In the genomic region with DNA sequence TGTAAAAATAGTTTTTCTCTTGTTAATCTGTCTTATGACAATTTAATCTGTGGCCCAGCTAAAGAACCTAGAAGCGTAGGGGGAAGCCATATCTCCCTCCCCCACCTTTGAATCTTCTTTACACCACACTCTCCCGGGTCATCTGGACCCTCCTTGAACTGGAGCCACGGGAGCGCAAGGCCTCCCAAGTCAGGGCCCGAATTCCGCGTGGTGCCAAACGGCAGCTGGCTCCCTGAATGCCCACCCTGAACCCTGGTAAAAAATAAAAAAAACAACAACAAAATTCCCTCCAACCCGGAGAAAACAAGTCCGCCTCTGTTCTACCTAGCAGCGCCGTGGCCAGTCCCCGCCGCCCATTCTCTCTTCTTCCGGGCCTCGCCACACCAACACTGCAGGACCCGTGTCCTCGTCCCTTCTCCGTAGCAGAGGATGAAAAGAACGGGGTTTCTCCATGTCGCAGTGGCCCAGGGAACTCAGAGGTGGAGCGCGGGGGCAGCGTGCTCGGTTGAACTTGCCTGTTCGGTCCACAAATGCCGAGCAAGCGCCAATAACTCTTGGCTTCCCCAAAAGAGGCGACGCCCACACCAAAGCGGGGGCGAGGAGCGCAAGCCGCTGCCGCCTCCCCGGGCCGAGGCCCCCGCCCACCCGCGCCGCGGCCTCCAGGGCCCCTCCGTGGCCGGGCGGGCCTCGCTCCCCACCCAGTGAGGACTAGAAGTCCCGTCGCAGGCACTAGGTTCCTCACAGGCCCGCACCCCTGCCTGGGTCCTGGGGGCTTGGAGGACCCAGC, we compare ENCODE assay signal across 8 cellular contexts. TPM values are rescaled to one million over a fixed set of nuclear protein-coding genes. Genes with fewer than 3 reads are reported as not detected.
DNase-seq lines count a peak whose midpoint lies in the region; ATAC-seq and TF ChIP-seq lines count a peak whose summit lies in the region.

No MANE protein-coding gene starts in this region.

- H3K9me3 ChIP-seq in SK-N-SH (no peaks in the 10 kb centered on the region), cardiac muscle cell (ENCODE audit: low read depth) (no peaks in the 10 kb centered on the region)

- H3K36me3 Mint-ChIP-seq in activated naive CD8-positive, alpha-beta T cell, result no peaks in the 10 kb centered on the region

- H2AFZ ChIP-seq in SK-N-SH (ENCODE audit: low read depth), result peak overlapping the region; percentile 72

- TF ChIP-seq CTCF in SK-N-SH (IDR thresholded peaks at IDR 0.05) (no peak), cardiac muscle cell (IDR thresholded peaks at IDR 0.05; ENCODE audit: low read depth, low read length) (no peak)

- peaks cover 6% of the 10 kb centered on the region for H3K27me3 Mint-ChIP-seq in activated naive CD8-positive, alpha-beta T cell

- H3K9ac ChIP-seq in SK-N-SH, result peak overlapping the region; percentile 84

- H3K4me1 ChIP-seq in SK-N-SH (ENCODE audit: control insufficient read depth in 1 of 2, insufficient read depth in 2 of 2, low read depth in 1 of 2, low read length in 1 of 2), result peaks cover 12 to 18% of the 10 kb centered on the region in 2 experiments; a peak in 3 of 4 replicates
- H3K4me1 ChIP-seq in cardiac muscle cell (ENCODE audit: low read depth), result peaks cover 15% of the 10 kb centered on the region
- no peaks in the 10 kb centered on the region for H3K4me1 ChIP-seq in urinary bladder (ENCODE audit: insufficient read depth)

- no peaks in the 10 kb centered on the region for H3K9me3 Mint-ChIP-seq in activated naive CD8-positive, alpha-beta T cell (ENCODE audit: low read depth)

- peak overlapping the region; percentile 81 to 91 for H3K27ac ChIP-seq in SK-N-SH (ENCODE audit: low read depth in 2 of 2, low read length in 1 of 2)
- H3K27ac ChIP-seq in cardiac muscle cell, result peak overlapping the region; percentile 80
- H3K27ac ChIP-seq in urinary bladder (ENCODE audit: low read depth), result peak overlapping the region; percentile 91

- H3K4me1 Mint-ChIP-seq in activated naive CD8-positive, alpha-beta T cell (ENCODE audit: low read depth), result peaks cover 14% of the 10 kb centered on the region

- H3K9me2 ChIP-seq in SK-N-SH, result no peaks in the 10 kb centered on the region

- H3K36me3 ChIP-seq in SK-N-SH (replicated peaks in 1 of 2; ENCODE audit: control insufficient read depth in 1 of 2, insufficient read depth in 2 of 2, low read length in 1 of 2), result peaks cover 6 to 7% of the 10 kb centered on the region in 2 experiments
- no peaks in the 10 kb centered on the region for H3K36me3 ChIP-seq in cardiac muscle cell
- H3K36me3 ChIP-seq in urinary bladder (ENCODE audit: insufficient read depth), result no peaks in the 10 kb centered on the region

- H3K27ac Mint-ChIP-seq in activated naive CD8-positive, alpha-beta T cell, result peak overlapping the region; percentile 46

- no peaks in the 10 kb centered on the region; the same call in 1 of the 2 replicates for H4K20me1 ChIP-seq in SK-N-SH (ENCODE audit: insufficient read depth)

- DNase-seq in DMS153 treated with DMSO at 0.1 percent for 48 hours (lab: John Stamatoyannopoulos, UW; ENCODE audit: unreplicated experiment) (peak; percentile 78), HUDEP-2 (lab: John Stamatoyannopoulos, UW; ENCODE audit: unreplicated experiment in 76 of 76) (peak in 73 of 76 experiments; percentile 18 to 90 (median 74)), SK-N-SH (peak; percentile 88), cardiac muscle cell (ENCODE audit: low read depth in 1 of 2, low spot score in 1 of 2) (peak; percentile 53 to 61), pons (ENCODE audit: low spot score) (peak; percentile 55)

- TF ChIP-seq RAD21 in SK-N-SH (IDR thresholded peaks at IDR 0.05; ENCODE audit: low read length), result no peak

- H3K27me3 ChIP-seq in SK-N-SH (ENCODE audit: insufficient read depth), result no peaks in the 10 kb centered on the region
- H3K27me3 ChIP-seq in cardiac muscle cell, result peaks cover 2% of the 10 kb centered on the region

- H3K4me3 Mint-ChIP-seq in activated naive CD8-positive, alpha-beta T cell, result peak overlapping the region; percentile 85

- CTCF ChIA-PET in SK-N-SH (lab: Yijun Ruan, JAX), result interaction anchor here (0.6 to 5.8 kb wide), 30 partner anchors 9 to 166 kb away, joined by 3 to 48 read pairs (median 5); a partner anchor contains a TSS

- H3K79me2 ChIP-seq in SK-N-SH (ENCODE audit: insufficient read depth), result peaks cover 53% of the 10 kb centered on the region

- TF ChIP-seq EP300 in SK-N-SH (IDR thresholded peaks at IDR 0.05; ENCODE audit: borderline replicate concordance in 1 of 2, low read depth in 1 of 2, low read length in 1 of 2), result no peak

- ATAC-seq in GM21515 (IDR thresholded peaks at IDR 0.05; ENCODE audit: unreplicated experiment), result peak; percentile 67

- WGBS in SK-N-SH (ENCODE audit: low lambda C conversion rate), result under 1% methylated on average over 45 of the region's 49 CpGs
- under 1% methylated on average over 49 of the region's 49 CpGs for WGBS in urinary bladder

- H3K4me3 ChIP-seq in SK-N-SH (ENCODE audit: low read depth in 2 of 2, low read length in 1 of 2) (peak overlapping the region; percentile 71 to 82), cardiac muscle cell (peak overlapping the region; percentile 74), urinary bladder (ENCODE audit: low read depth, low read length) (peak overlapping the region; percentile 79)

- H3K4me2 ChIP-seq in SK-N-SH, result peak overlapping the region; percentile 80

- POLR2A ChIA-PET in SK-N-SH (lab: Yijun Ruan, JAX), result interaction anchor here (2.7 to 2.8 kb wide), 2 partner anchors 15 to 52 kb away, joined by 16 to 18 read pairs; a partner anchor contains a TSS

- H3F3A ChIP-seq in SK-N-SH (replicated peaks; ENCODE audit: insufficient read depth), result peaks cover 7% of the 10 kb centered on the region

TF ChIP-seq in SK-N-SH, 30 proteins besides CTCF, POLR2A, EP300 and RAD21:
- TF ChIP-seq CHD2 (IDR thresholded peaks at IDR 0.05; ENCODE audit: low read length, partially characterized antibody), result no peak
- no peak for TF ChIP-seq TEAD4 (IDR thresholded peaks at IDR 0.05; ENCODE audit: borderline replicate concordance, insufficient read depth)
- TF ChIP-seq RXRA (IDR thresholded peaks at IDR 0.05; ENCODE audit: borderline replicate concordance, low read depth), result no peak
- no peak for TF ChIP-seq TAF1 (IDR thresholded peaks at IDR 0.05; ENCODE audit: borderline replicate concordance, low read depth, low read length)
- no peak for TF ChIP-seq NFIC (IDR thresholded peaks at IDR 0.05; ENCODE audit: borderline replicate concordance)
- TF ChIP-seq EZH2phosphoT487 (IDR thresholded peaks at IDR 0.05; ENCODE audit: borderline replicate concordance, low read depth), result no peak
- TF ChIP-seq, protein P1, sequence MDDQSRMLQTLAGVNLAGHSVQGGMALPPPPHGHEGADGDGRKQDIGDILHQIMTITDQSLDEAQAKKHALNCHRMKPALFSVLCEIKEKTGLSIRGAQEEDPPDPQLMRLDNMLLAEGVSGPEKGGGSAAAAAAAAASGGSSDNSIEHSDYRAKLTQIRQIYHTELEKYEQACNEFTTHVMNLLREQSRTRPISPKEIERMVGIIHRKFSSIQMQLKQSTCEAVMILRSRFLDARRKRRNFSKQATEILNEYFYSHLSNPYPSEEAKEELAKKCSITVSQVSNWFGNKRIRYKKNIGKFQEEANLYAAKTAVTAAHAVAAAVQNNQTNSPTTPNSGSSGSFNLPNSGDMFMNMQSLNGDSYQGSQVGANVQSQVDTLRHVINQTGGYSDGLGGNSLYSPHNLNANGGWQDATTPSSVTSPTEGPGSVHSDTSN (IDR thresholded peaks at IDR 0.05), result no peak
- no peak for TF ChIP-seq GABPA (IDR thresholded peaks at IDR 0.05; ENCODE audit: low read depth)
- no peak for TF ChIP-seq TCF12 (IDR thresholded peaks at IDR 0.05)
- peak; percentile 14; the same call in 1 of the 2 replicates for TF ChIP-seq MXI1 (IDR thresholded peaks at IDR 0.05; ENCODE audit: low read depth, low read length)
- no peak for TF ChIP-seq FOXM1 (IDR thresholded peaks at IDR 0.05; ENCODE audit: low read depth)
- TF ChIP-seq YY1 (IDR thresholded peaks at IDR 0.05; ENCODE audit: low read depth), result no peak
- TF ChIP-seq JUND (IDR thresholded peaks at IDR 0.05), result no peak
- no peak for TF ChIP-seq GATA2 (CRISPR knock-in tag; IDR thresholded peaks at IDR 0.05)
- no peak; the same call in 1 of the 2 replicates for TF ChIP-seq RFX5 (IDR thresholded peaks at IDR 0.05; ENCODE audit: low read length)
- 0 out of 2 replicates have a peak, but pooled peaks have one; percentile 14 for TF ChIP-seq SIN3A (IDR thresholded peaks at IDR 0.05; ENCODE audit: borderline replicate concordance, low read depth, low read length)
- no peak for TF ChIP-seq FOSL2 (IDR thresholded peaks at IDR 0.05; ENCODE audit: borderline replicate concordance, low read depth)
- TF ChIP-seq, protein P2, sequence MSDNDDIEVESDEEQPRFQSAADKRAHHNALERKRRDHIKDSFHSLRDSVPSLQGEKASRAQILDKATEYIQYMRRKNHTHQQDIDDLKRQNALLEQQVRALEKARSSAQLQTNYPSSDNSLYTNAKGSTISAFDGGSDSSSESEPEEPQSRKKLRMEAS (IDR thresholded peaks at IDR 0.05; ENCODE audit: low read depth), result peak; percentile 55; the same call in 1 of the 2 replicates
- TF ChIP-seq SMC3 (IDR thresholded peaks at IDR 0.05; ENCODE audit: low read depth, low read length), result no peak
- TF ChIP-seq RCOR1 (IDR thresholded peaks at IDR 0.05; ENCODE audit: low read length), result no peak

RNA-seq across cellular contexts. Expression of a gene that starts 15.1 kb away (rescaled TPM):
- polyA plus RNA-seq in SK-N-SH (2012; rRNA removed) (211 and 219 TPM in 2 replicates), cardiac muscle cell (58.0 and 102 TPM in 2 replicates), urinary bladder (75.1 TPM)
- polyA plus RNA-seq in SK-N-SH (2012; cell fraction: cytosol; rRNA removed), result 262 TPM in 2 replicates
- 143 and 147 TPM in 2 replicates for polyA plus RNA-seq in SK-N-SH (2012; cell fraction: nucleus; rRNA removed)
- total RNA-seq in cardiac muscle cell (81.6 and 123 TPM in 2 replicates), urinary bladder (232 TPM)

RNA-seq across cellular contexts. Expression of a gene that starts 50.6 kb away (rescaled TPM):
- polyA plus RNA-seq in SK-N-SH (2012; rRNA removed) (23.6 and 28.3 TPM in 2 replicates), cardiac muscle cell (35.4 and 45.8 TPM in 2 replicates), urinary bladder (19.5 TPM)
- 32.5 and 37.1 TPM in 2 replicates for polyA plus RNA-seq in SK-N-SH (2012; cell fraction: cytosol; rRNA removed)
- 18.4 and 43.0 TPM in 2 replicates for polyA plus RNA-seq in SK-N-SH (2012; cell fraction: nucleus; rRNA removed)
- total RNA-seq in cardiac muscle cell (28.8 and 41.6 TPM in 2 replicates), urinary bladder (64.8 TPM)

Comparison
In these comparisons a context has a peak if more than half of its experiments do, and no peak if none do; other contexts are left out.
1. Peak in every context shown above with its lines: DNase-seq, ATAC-seq, H3K4me3 ChIP-seq and H3K27ac ChIP-seq.